19 cellular contexts compared by ENCODE assay signal in the genomic region with DNA sequence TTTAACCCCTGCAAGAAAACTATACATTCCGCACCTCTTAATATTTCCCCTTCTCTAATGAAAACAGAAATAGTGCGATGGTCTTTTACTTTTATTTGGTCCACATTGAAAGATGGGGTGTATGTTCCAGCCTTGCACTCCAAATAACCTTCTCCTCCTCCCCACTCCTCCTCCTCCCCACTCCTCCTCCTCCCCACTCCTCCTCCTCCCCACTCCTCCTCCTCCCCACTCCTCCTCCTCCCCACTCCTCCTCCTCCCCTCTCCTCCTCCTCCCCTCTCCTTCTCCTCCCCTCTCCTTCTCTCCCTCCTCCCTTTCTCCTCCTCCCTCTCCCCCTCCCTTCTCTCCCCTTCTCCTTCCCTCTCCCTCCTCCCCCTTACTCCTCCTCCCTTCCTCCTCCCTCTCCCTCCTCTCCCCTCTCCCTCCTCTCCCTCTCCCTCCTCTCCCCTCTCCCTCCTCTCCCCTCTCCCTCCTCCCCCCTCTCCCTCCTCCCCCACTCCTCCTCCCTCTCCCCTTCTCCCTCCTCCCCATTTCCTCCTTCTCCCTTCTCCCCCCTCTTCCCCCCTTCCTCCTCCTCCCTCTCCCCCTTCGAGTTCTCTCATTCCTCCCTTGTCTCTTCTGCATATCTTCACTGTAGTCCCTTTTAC.
"Had no signal": no experiment of that assay in that cellular context is flagged by ENCODE, and none has a peak within 500 bp of the region (broad histone marks: within the 10 kb centered on the region; RNA-seq: fewer than 3 reads in every experiment).

No MANE protein-coding gene starts in this region.

- H3K4me1 ChIP-seq: parathyroid adenoma, vagina had no signal

- H3K27ac Mint-ChIP-seq: activated naive CD4-positive, alpha-beta T cell treated with anti-CD3 and anti-CD28 coated beads, Interleukin-2, amount 10 ng/mL, durations not matched to agents 7 days and 5 days; stimulated activated effector memory CD8-positive, alpha-beta T cell treated with anti-CD3 and anti-CD28 coated beads, Interleukin-12 subunit alpha, Interleukin-12 subunit beta, amount 100 ng/mL, for 72 hours; stimulated activated naive CD8-positive, alpha-beta T cell treated with anti-CD3 and anti-CD28 coated beads, Interleukin-15, amount 100 ng/mL, for 72 hours had no signal

- H3K9me3 ChIP-seq: suprapubic skin, tibial nerve, vagina had no signal

- H2AFZ ChIP-seq: hepatocyte, parathyroid adenoma had no signal

- H3K4me2 ChIP-seq: hepatocyte had no signal

- H3K9ac ChIP-seq: parathyroid adenoma had no signal

- H3K36me3 Mint-ChIP-seq: activated naive CD4-positive, alpha-beta T cell treated with anti-CD3 and anti-CD28 coated beads, Interleukin-2, amount 10 ng/mL, durations not matched to agents 7 days and 5 days had no signal

- H3K79me2 ChIP-seq: parathyroid adenoma had no signal

- H3K27ac ChIP-seq: hepatocyte, parathyroid adenoma, suprapubic skin, vagina had no signal

- DNase-seq: activated CD4-positive, alpha-beta T cell treated with anti-CD3 and anti-CD28 coated beads for 1 hour; activated naive CD4-positive, alpha-beta T cell treated with anti-CD3 and anti-CD28 coated beads, Interleukin-2, amount 10 ng/mL, durations not matched to agents 7 days and 5 days; activated T-cell treated with anti-CD3 and anti-CD28 coated beads, Interleukin-2, amount 50 U/mL, for 4 hours; amygdala; dermis blood vessel endothelial cell; effector CD8-positive, alpha-beta T cell; foreskin melanocyte; kidney glomerular epithelial cell; nucleus accumbens; small intestine; stimulated activated CD4-positive, alpha-beta T cell treated with anti-CD3 and anti-CD28 coated beads, Interleukin-2, amount 100 ng/mL, for 24 hours; stimulated activated naive CD8-positive, alpha-beta T cell treated with anti-CD3 and anti-CD28 coated beads, Interleukin-15, amount 100 ng/mL, for 72 hours had no signal

- H3K4me1 Mint-ChIP-seq: activated naive CD4-positive, alpha-beta T cell treated with anti-CD3 and anti-CD28 coated beads, Interleukin-2, amount 10 ng/mL, durations not matched to agents 7 days and 5 days; stimulated activated effector memory CD8-positive, alpha-beta T cell treated with anti-CD3 and anti-CD28 coated beads, Interleukin-12 subunit alpha, Interleukin-12 subunit beta, amount 100 ng/mL, for 72 hours had no signal

- H3K4me3 ChIP-seq: hepatocyte, suprapubic skin, tibial nerve, vagina had no signal

- H3K4me3 Mint-ChIP-seq: activated naive CD4-positive, alpha-beta T cell treated with anti-CD3 and anti-CD28 coated beads, Interleukin-2, amount 10 ng/mL, durations not matched to agents 7 days and 5 days; activated T-cell treated with anti-CD3 and anti-CD28 coated beads, Interleukin-2, amount 50 U/mL, for 4 hours; stimulated activated effector memory CD8-positive, alpha-beta T cell treated with anti-CD3 and anti-CD28 coated beads, Interleukin-12 subunit alpha, Interleukin-12 subunit beta, amount 100 ng/mL, for 72 hours; stimulated activated naive CD8-positive, alpha-beta T cell treated with anti-CD3 and anti-CD28 coated beads, Interleukin-15, amount 100 ng/mL, for 72 hours had no signal

- ATAC-seq: activated T-cell treated with anti-CD3 and anti-CD28 coated beads, Interleukin-2, amount 50 U/mL, for 4 hours; sciatic nerve; stimulated activated effector memory CD8-positive, alpha-beta T cell treated with anti-CD3 and anti-CD28 coated beads, Interleukin-12 subunit alpha, Interleukin-12 subunit beta, amount 100 ng/mL, for 72 hours; stimulated activated naive CD8-positive, alpha-beta T cell treated with anti-CD3 and anti-CD28 coated beads, Interleukin-15, amount 100 ng/mL, for 72 hours had no signal

- H3K9me3 Mint-ChIP-seq: activated naive CD4-positive, alpha-beta T cell treated with anti-CD3 and anti-CD28 coated beads, Interleukin-2, amount 10 ng/mL, durations not matched to agents 7 days and 5 days; activated T-cell treated with anti-CD3 and anti-CD28 coated beads, Interleukin-2, amount 50 U/mL, for 4 hours; stimulated activated effector memory CD8-positive, alpha-beta T cell treated with anti-CD3 and anti-CD28 coated beads, Interleukin-12 subunit alpha, Interleukin-12 subunit beta, amount 100 ng/mL, for 72 hours; stimulated activated naive CD8-positive, alpha-beta T cell treated with anti-CD3 and anti-CD28 coated beads, Interleukin-15, amount 100 ng/mL, for 72 hours had no signal

- H3K27me3 ChIP-seq: hepatocyte, suprapubic skin, tibial nerve, vagina had no signal
